In the genomic region with DNA sequence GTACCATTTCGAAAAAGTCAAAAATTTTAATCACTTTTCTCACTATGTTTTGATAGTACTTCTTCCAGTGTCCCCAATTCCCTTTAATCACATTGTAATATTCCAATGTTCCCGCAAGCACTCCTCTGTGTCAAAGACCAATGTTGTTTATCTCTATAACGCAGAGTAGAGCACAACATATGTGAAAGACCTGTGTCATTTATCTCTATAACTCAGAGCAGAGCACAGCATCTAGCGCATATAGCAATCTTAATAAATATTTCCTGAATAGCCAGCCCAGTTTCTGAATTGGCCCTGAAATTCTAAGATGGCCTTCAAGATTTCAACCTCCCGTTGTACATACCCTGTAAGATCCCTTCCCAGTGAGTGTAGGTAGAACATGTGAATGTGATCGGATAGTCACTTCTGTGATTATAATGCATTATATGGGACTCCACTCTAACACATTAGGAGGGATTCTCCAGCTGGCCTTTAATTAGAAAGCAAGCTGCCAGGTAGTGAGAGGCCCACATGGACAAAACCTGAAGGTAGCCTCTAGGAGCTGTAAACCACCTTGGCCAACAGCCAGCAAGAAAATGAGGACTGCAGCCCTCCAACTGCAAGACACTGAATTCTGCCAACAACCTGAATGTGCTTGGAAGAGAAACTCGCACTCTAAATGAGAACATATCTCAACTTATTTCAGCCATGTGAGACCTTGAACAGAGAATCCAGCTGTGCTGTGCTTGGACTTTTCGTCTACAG, we compare ENCODE assay signal across 9 cellular contexts.
"Had no signal": no experiment of that assay in that cellular context is flagged by ENCODE, and none has a peak within 500 bp of the region (broad histone marks: within the 10 kb centered on the region; RNA-seq: fewer than 3 reads in every experiment).

No MANE protein-coding gene starts in this region.

- H3K9me3 Mint-ChIP-seq: IgD-negative memory B cell had no signal

- H3K36me3 Mint-ChIP-seq: IgD-negative memory B cell had no signal

- ATAC-seq: HCT116, HepG2 had no signal

- H3K4me1 ChIP-seq: HAP-1 had no signal

- H3K27ac ChIP-seq: HL-60 had no signal

- H3K9me3 ChIP-seq: HAP-1 had no signal

- H3K4me1 Mint-ChIP-seq: IgD-negative memory B cell had no signal

- H3K27me3 Mint-ChIP-seq: IgD-negative memory B cell had no signal

- H3K4me3 Mint-ChIP-seq: HFFc6, IgD-negative memory B cell had no signal

- H3K36me3 ChIP-seq: HAP-1 had no signal

- H3K4me3 ChIP-seq: HAP-1 had no signal

- DNase-seq: GOT3, H7, HFFc6, KG1 had no signal

- H3K27ac Mint-ChIP-seq: HFFc6, IgD-negative memory B cell had no signal

- FAIRE-seq: HepG2 had no signal
